ENCODE assay signal across 12 cellular contexts in the genomic region with DNA sequence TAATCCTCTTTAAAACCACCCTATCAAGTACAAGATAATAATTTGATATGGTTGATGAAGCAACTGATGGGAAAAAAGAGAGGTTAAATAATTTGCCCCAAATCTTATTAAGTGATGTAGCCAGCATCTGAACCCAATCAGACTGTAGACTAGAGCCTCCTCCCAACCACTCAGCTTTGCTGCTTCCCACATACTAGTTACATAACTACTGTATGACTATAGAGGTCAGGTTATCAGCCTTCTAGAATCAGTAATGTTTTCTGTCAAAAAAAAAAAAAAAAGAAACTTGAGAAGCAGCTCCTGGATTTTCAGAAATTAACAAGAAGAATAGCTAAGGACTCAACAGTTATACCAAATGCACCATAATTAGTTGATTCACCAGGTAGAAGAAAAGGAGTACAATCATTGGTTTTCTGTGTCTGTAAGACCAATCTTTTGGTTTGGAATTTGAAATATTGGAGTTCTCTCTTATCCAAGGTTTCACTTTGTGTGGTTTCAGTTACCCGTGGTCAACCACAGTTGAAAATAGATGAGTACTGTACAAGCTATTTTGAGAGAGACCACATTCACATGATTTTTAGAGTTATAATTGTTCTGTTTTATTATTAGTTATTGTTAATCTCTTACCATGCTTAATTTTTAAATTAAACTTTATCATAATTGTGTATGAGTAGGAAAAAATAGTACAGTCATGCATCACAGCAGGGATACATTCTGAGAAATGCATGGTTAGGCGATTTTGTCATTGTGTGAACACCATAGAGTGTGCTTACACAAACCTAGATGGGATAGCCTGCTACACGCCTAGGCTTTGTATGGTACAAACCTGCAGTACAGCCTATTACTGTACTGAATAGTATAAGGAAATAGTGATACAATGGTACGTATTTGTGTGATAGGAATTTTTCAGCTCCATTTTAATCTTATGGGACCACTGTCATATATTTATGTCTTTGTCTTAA.
DNase-seq lines count a peak whose midpoint lies in the region; ATAC-seq, FAIRE-seq and TF ChIP-seq lines count a peak whose summit lies in the region.
"Had no signal": no experiment of that assay in that cellular context is flagged by ENCODE, and none has a peak within 500 bp of the region (broad histone marks: within the 10 kb centered on the region; RNA-seq: fewer than 3 reads in every experiment).

No MANE protein-coding gene starts in this region.

- intact Hi-C loops in K562 (cut with micrococcal nuclease) = no loop called here

- H2AFZ ChIP-seq in K562 (ENCODE audit: low read depth, low read length) = no peak overlapping the region

- no peaks in the 10 kb centered on the region for H3K27me3 Mint-ChIP-seq in endothelial cell (ENCODE audit: unreplicated experiment)

- no peak for TF ChIP-seq RAD21 in K562 (CRISPR knock-in tag; conservative IDR thresholded peaks at IDR 0.05 in 1 of 2, IDR thresholded peaks at IDR 0.05 in 1 of 2)

- no peaks in the 10 kb centered on the region for H3K4me1 Mint-ChIP-seq in endothelial cell (ENCODE audit: unreplicated experiment)
- H3K4me1 Mint-ChIP-seq: nephron progenitor cell had no signal

- no peak overlapping the region for H3K9ac ChIP-seq in K562 (ENCODE audit: insufficient read depth in 1 of 2, low read depth in 2 of 2, low read length in 2 of 2)

- no peak for TF ChIP-seq EP300 in K562 (IDR thresholded peaks at IDR 0.05; ENCODE audit: low read length)

- no peak overlapping the region for H3K27ac ChIP-seq in K562 (ENCODE audit: extremely low read depth, low read depth, low read length)
- H3K27ac ChIP-seq: C4-2B had no signal

- 72% methylated on average over 4 of the region's 4 CpGs for WGBS in K562 (ENCODE audit: insufficient coverage, low coverage, missing lambda C conversion rate)

- peaks cover 8% of the 10 kb centered on the region for H3K36me3 Mint-ChIP-seq in endothelial cell (ENCODE audit: low read depth, unreplicated experiment)

- CTCF ChIA-PET in K562 (lab: Yijun Ruan, JAX; ENCODE audit: low intra/inter-chr PET ratio) = interaction anchor here (0.7 kb wide), 1 partner anchor 31 kb away, joined by 4 read pairs; no protein-coding TSS in a partner anchor

- no peaks in the 10 kb centered on the region for H3K4me1 ChIP-seq in K562 (replicated peaks in 1 of 2; ENCODE audit: control insufficient read depth in 2 of 2, insufficient read depth in 2 of 2, low read length in 2 of 2)

- no peak for FAIRE-seq in K562 (lab: Jason Lieb, UNC)

- no peak overlapping the region for H3K4me3 Mint-ChIP-seq in endothelial cell (ENCODE audit: unreplicated experiment)
- H3K4me3 Mint-ChIP-seq: nephron progenitor cell had no signal

- H3K27ac Mint-ChIP-seq in endothelial cell (ENCODE audit: unreplicated experiment) = no peak overlapping the region
- H3K27ac Mint-ChIP-seq: nephron progenitor cell had no signal

- BruUV-seq in K562 (replicated peaks; lab: Mats Ljungman, UMichigan) = no TSS peak

- POLR2A ChIA-PET in K562 (lab: Yijun Ruan, JAX) = interaction anchor here (0.8 kb wide), 1 partner anchor 11 kb away, joined by 3 read pairs; no protein-coding TSS in a partner anchor

- no peak for TF ChIP-seq POLR2A in K562 (conservative IDR thresholded peaks at IDR 0.05)

- DNase-seq in AG20443 (ENCODE audit: low spot score) (peak; percentile 40), K562 (ENCODE audit: extremely low read depth in 1 of 4, low spot score in 3 of 4) (no peak), cortex of kidney (lab: John Stamatoyannopoulos, UW) (no peak), endothelial cell (ENCODE audit: low spot score) (no peak)
- DNase-seq: hypothalamus, KG1, nephron progenitor cell had no signal

- no peak overlapping the region for H3K4me3 ChIP-seq in K562

- no peaks in the 10 kb centered on the region for H3K9me1 ChIP-seq in K562 (ENCODE audit: control insufficient read depth, insufficient read depth, low read length)

- peaks cover 20% of the 10 kb centered on the region; the same call in 1 of the 3 replicates for H3K36me3 ChIP-seq in K562 (ENCODE audit: control insufficient read depth, insufficient read depth, low read length)

- no peaks in the 10 kb centered on the region for H3K9me3 ChIP-seq in K562 (replicated peaks; ENCODE audit: control insufficient read depth, insufficient read depth, low read depth, low read length)

- H3K4me2 ChIP-seq in K562 (ENCODE audit: insufficient read depth, low read length) = no peak overlapping the region

- peak; percentile 80 for ATAC-seq in GM21360 (IDR thresholded peaks at IDR 0.05; ENCODE audit: unreplicated experiment)
- ATAC-seq in HG03565 (IDR thresholded peaks at IDR 0.05; ENCODE audit: unreplicated experiment) = peak; percentile 88
- ATAC-seq in K562 = no peak; the same call in 2 of the 3 replicates
- ATAC-seq in GM21825 (IDR thresholded peaks at IDR 0.05; ENCODE audit: unreplicated experiment) = no peak
- no peak for ATAC-seq in GM21737 (IDR thresholded peaks at IDR 0.05; ENCODE audit: unreplicated experiment)

- H3K9me3 Mint-ChIP-seq in endothelial cell (ENCODE audit: unreplicated experiment) = no peaks in the 10 kb centered on the region

- H3K79me2 ChIP-seq in K562 (ENCODE audit: control insufficient read depth, insufficient read depth, low read length) = no peaks in the 10 kb centered on the region

- no peak for TF ChIP-seq CTCF in K562 (IDR thresholded peaks at IDR 0.05 in 2 of 3, conservative IDR thresholded peaks at IDR 0.05 in 1 of 3; ENCODE audit: insufficient read depth in 2 of 3, low read depth in 1 of 3, low read length in 3 of 3)
- TF ChIP-seq CTCF in endothelial cell (IDR thresholded peaks at IDR 0.05; ENCODE audit: unreplicated experiment) = no peak

- H3K27me3 ChIP-seq in K562 (ENCODE audit: control insufficient read depth in 2 of 2, insufficient read depth in 2 of 2, low read length in 2 of 2) = no peaks in the 10 kb centered on the region

- in situ Hi-C loops in K562 (cut with MboI) = no loop called here

- no peaks in the 10 kb centered on the region for H4K20me1 ChIP-seq in K562 (replicated peaks; ENCODE audit: control insufficient read depth, insufficient read depth, low read length)

TF ChIP-seq in K562, 482 proteins besides CTCF, POLR2A, EP300 and RAD21:
- no peak for TF ChIP-seq PHF21A (IDR thresholded peaks at IDR 0.05; ENCODE audit: borderline replicate concordance, low read depth)
- TF ChIP-seq FOSL1 (tag; conservative IDR thresholded peaks at IDR 0.05) = peak; percentile 46; the same call in 1 of the 2 replicates

Comparison
In these comparisons a context has a peak if more than half of its experiments do, and no peak if none do; other contexts are left out.
1. ATAC-seq: peak in GM21360 (single experiment) and HG03565 (single experiment); none in K562 (single experiment), GM21825 (single experiment) and GM21737 (single experiment).